ENCODE assay signal across 9 cellular contexts in genomic region chr1:101136739-101137138, GRCh38.
DNase-seq lines count a peak whose midpoint lies in the region; ATAC-seq, FAIRE-seq and TF ChIP-seq lines count a peak whose summit lies in the region.
"Had no signal": no experiment of that assay in that cellular context is flagged by ENCODE, and none has a peak within 500 bp of the region (broad histone marks: within the 10 kb centered on the region; RNA-seq: fewer than 3 reads in every experiment).

No MANE protein-coding gene starts in this region.

- no peak overlapping the region for H3K9ac ChIP-seq in HUES48 (ENCODE audit: low read depth, low read length)

- peaks cover 32% of the 10 kb centered on the region for H3K4me1 Mint-ChIP-seq in progenitor cell of endocrine pancreas (ENCODE audit: low read depth)

- no peaks in the 10 kb centered on the region for H3K36me3 ChIP-seq in HUES48 (ENCODE audit: control insufficient read depth, insufficient read depth, low read length)
- no peaks in the 10 kb centered on the region for H3K36me3 ChIP-seq in bronchial epithelial cell (ENCODE audit: control insufficient read depth, insufficient read depth, low read length)
- H3K36me3 ChIP-seq in tibial artery, result no peaks in the 10 kb centered on the region

- FAIRE-seq in bronchial epithelial cell (lab: Jason Lieb, UNC), result no peak

- peak; percentile 68 for ATAC-seq in GM19467 (IDR thresholded peaks at IDR 0.05; ENCODE audit: unreplicated experiment)

- no peaks in the 10 kb centered on the region for H3K27me3 Mint-ChIP-seq in progenitor cell of endocrine pancreas

- H3K27me3 ChIP-seq in HUES48 (ENCODE audit: control insufficient read depth, insufficient read depth, low read length) (no peaks in the 10 kb centered on the region), bronchial epithelial cell (ENCODE audit: control insufficient read depth, insufficient read depth, low read length) (no peaks in the 10 kb centered on the region), tibial artery (no peaks in the 10 kb centered on the region)

- H3K9me3 ChIP-seq in HUES48 (ENCODE audit: control insufficient read depth, insufficient read depth, low read length), result no peaks in the 10 kb centered on the region
- no peaks in the 10 kb centered on the region for H3K9me3 ChIP-seq in tibial artery

- peak overlapping the region; percentile 11 for H3K27ac Mint-ChIP-seq in progenitor cell of endocrine pancreas

- H3K9me3 Mint-ChIP-seq in progenitor cell of endocrine pancreas (ENCODE audit: low read depth), result no peaks in the 10 kb centered on the region

- peaks cover 19% of the 10 kb centered on the region for H3K4me1 ChIP-seq in HUES48 (ENCODE audit: control insufficient read depth, insufficient read depth, low read length)
- peaks cover 0 to 15% (median 9%) of the 10 kb centered on the region in 4 donors for H3K4me1 ChIP-seq in tibial artery

- H3K4me3 ChIP-seq in HUES48 (ENCODE audit: low read depth, low read length) (peak overlapping the region; percentile 50), bronchial epithelial cell (ENCODE audit: low read depth, low read length) (no peak overlapping the region), tibial artery (no peak overlapping the region), lower leg skin (ENCODE audit: low read depth, poor library complexity, severe bottlenecking) (no peak overlapping the region)
- H3K4me3 ChIP-seq: lung had no signal

- peak; percentile 25 for TF ChIP-seq CTCF in bronchial epithelial cell (IDR thresholded peaks at IDR 0.05; ENCODE audit: insufficient read depth, low read length, severe bottlenecking)
- no peak for TF ChIP-seq CTCF in progenitor cell of endocrine pancreas (IDR thresholded peaks at IDR 0.05; ENCODE audit: unreplicated experiment)
- TF ChIP-seq CTCF in tibial artery (IDR thresholded peaks at IDR 0.05), result no peak
- no peak for TF ChIP-seq CTCF in lower leg skin (IDR thresholded peaks at IDR 0.05)

- peak; percentile 34 for DNase-seq in EL
- no peak for DNase-seq in bronchial epithelial cell (ENCODE audit: low read depth)
- no peak for DNase-seq in progenitor cell of endocrine pancreas (ENCODE audit: low spot score, unreplicated experiment)
- DNase-seq in dedifferentiated amniotic fluid mesenchymal stem cell (ENCODE audit: extremely low spot score), result no peak
- no peak for DNase-seq in tibial artery
- DNase-seq in lower leg skin (ENCODE audit: low spot score in 2 of 2), result no peak

- WGBS in lower leg skin, 2 donors, result 52 to 68% methylated on average over 1 of the region's 1 CpG

- intact Hi-C loops in tibial artery (cut with DNase I; ENCODE audit: low total_unique reads), result no loop called here
- intact Hi-C loops in lower leg skin (cut with DNase I; ENCODE audit: low total_unique reads), result no loop called here

- H3K36me3 Mint-ChIP-seq in progenitor cell of endocrine pancreas (ENCODE audit: insufficient read depth), result no peaks in the 10 kb centered on the region

- TF ChIP-seq POLR2A in lower leg skin (IDR thresholded peaks at IDR 0.05), result no peak

- H3K4me3 Mint-ChIP-seq in progenitor cell of endocrine pancreas (ENCODE audit: low read depth), result no peak overlapping the region

- H3K27ac ChIP-seq in HUES48 (ENCODE audit: low read depth, low read length) (peak overlapping the region; percentile 58), tibial artery (no peak overlapping the region)
